ENCODE assay signal across 13 cellular contexts in the genomic region with DNA sequence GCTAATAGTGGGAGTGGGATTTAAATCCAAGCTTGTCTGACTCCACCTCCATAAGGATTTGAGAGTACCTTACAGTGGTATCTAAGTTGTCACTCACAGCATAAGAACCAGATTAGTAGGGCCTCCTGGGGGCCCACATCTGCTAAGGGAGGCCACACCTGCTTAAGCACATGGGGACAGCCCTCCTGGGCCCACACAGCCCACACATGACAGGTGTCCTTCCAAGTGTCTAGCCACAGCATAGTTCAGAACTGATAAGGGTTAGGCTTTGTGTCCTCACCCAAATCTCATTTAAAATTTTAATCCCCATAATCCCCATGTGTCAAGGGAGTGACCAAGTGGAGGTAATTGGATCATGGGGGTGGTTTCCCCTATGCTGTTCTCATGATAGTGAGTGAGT.
"Had no signal": no experiment of that assay in that cellular context is flagged by ENCODE, and none has a peak within 500 bp of the region (broad histone marks: within the 10 kb centered on the region; RNA-seq: fewer than 3 reads in every experiment).

No MANE protein-coding gene starts in this region.

- H3K4me3 ChIP-seq: ascending aorta, cardiac muscle cell, gastroesophageal sphincter, skin epidermis, stomach, thoracic aorta had no signal

- DNase-seq: activated CD4-positive, alpha-beta T cell treated with anti-CD3 and anti-CD28 coated beads for 36 hours; activated CD8-positive, alpha-beta memory T cell treated with anti-CD3 and anti-CD28 coated beads, Interleukin-2, amount 50 U/mL, for 48 hours; activated CD8-positive, alpha-beta T cell treated with anti-CD3 and anti-CD28 coated beads for 36 hours; activated naive CD4-positive, alpha-beta T cell; kidney; left ventricle myocardium superior; stomach had no signal

- H3K36me3 ChIP-seq: ascending aorta, cardiac muscle cell, gastroesophageal sphincter, stomach, thoracic aorta had no signal

- H3K27me3 ChIP-seq: ascending aorta, cardiac muscle cell, gastroesophageal sphincter, stomach had no signal

- H3K79me2 ChIP-seq: parathyroid adenoma had no signal

- H3K4me1 ChIP-seq: ascending aorta, gastroesophageal sphincter, parathyroid adenoma, stomach had no signal

- H3K9ac ChIP-seq: parathyroid adenoma had no signal

- ATAC-seq: activated CD4-positive, alpha-beta T cell treated with anti-CD3 and anti-CD28 coated beads for 36 hours; activated CD8-positive, alpha-beta T cell treated with anti-CD3 and anti-CD28 coated beads for 36 hours; gastroesophageal sphincter; left ventricle myocardium superior had no signal

- H3K9me3 ChIP-seq: ascending aorta, gastroesophageal sphincter, stomach, thoracic aorta had no signal

- H2AFZ ChIP-seq: parathyroid adenoma had no signal

- H3K27ac ChIP-seq: ascending aorta, cardiac muscle cell, gastroesophageal sphincter, parathyroid adenoma, skin epidermis, stomach, thoracic aorta had no signal
